13 cellular contexts compared by ENCODE assay signal in genomic region chr19:19329199-19329598, GRCh38. TPM values are rescaled to one million over a fixed set of nuclear protein-coding genes. Genes with fewer than 3 reads are reported as not detected.
DNase-seq lines count a peak whose midpoint lies in the region; ATAC-seq lines count a peak whose summit lies in the region.
"Had no signal": no experiment of that assay in that cellular context is flagged by ENCODE, and none has a peak within 500 bp of the region (broad histone marks: within the 10 kb centered on the region; RNA-seq: fewer than 3 reads in every experiment).

No MANE protein-coding gene starts in this region.

- H3K27me3 ChIP-seq in naive thymus-derived CD4-positive, alpha-beta T cell (ENCODE audit: control insufficient read depth in 2 of 2, insufficient read depth in 2 of 2, low read length in 2 of 2), result no peaks in the 10 kb centered on the region

- CTCF ChIA-PET in naive thymus-derived CD4-positive, alpha-beta T cell (lab: Charles Lee), result no interaction called here

- H3K9me3 ChIP-seq in naive thymus-derived CD4-positive, alpha-beta T cell (ENCODE audit: control insufficient read depth in 2 of 3, low read length in 3 of 3), result no peaks in the 10 kb centered on the region

- H3K4me3 Mint-ChIP-seq in naive thymus-derived CD4-positive, alpha-beta T cell, result peak overlapping the region in 7 of 10 donors; percentile 6 to 67 (median 36)

- intact Hi-C loops in naive thymus-derived CD4-positive, alpha-beta T cell (cut with micrococcal nuclease), result no loop called here

- DNase-seq in ELR (ENCODE audit: low read depth) (peak; percentile 32), KG1 (lab: John Stamatoyannopoulos, UW) (peak; percentile 18), NCI-H748 treated with DMSO at 0.1 percent for 48 hours (lab: John Stamatoyannopoulos, UW) (no peak), NCI-H2196 treated with DMSO at 0.1 percent for 48 hours (lab: John Stamatoyannopoulos, UW; ENCODE audit: unreplicated experiment) (no peak)
- no peak for DNase-seq in activated naive CD4-positive, alpha-beta T cell treated with anti-CD3 and anti-CD28 coated beads, Interleukin-2, amount 50 U/mL, for 72 hours (ENCODE audit: low spot score in 2 of 2)
- DNase-seq in naive thymus-derived CD4-positive, alpha-beta T cell, result no peak
- DNase-seq: activated gamma-delta T cell treated with Interleukin-2 at 50 U/mL for 16 hours, GOT3, NCI-H524, right cardiac atrium had no signal

- H3K27ac Mint-ChIP-seq in activated naive CD4-positive, alpha-beta T cell treated with anti-CD3 and anti-CD28 coated beads, Interleukin-2, amount 50 U/mL, for 72 hours, result peak overlapping the region; percentile 76 to 93
- H3K27ac Mint-ChIP-seq in naive thymus-derived CD4-positive, alpha-beta T cell, result peak overlapping the region; percentile 6 to 88 (median 63)

- POLR2A ChIA-PET in naive thymus-derived CD4-positive, alpha-beta T cell (lab: Charles Lee), result interaction anchor here (1.2 kb wide), 1 partner anchor 9 kb away, joined by 6 read pairs; the partner anchor contains the start of genes MAU2 and SUGP1

- no peaks in the 10 kb centered on the region for H3K27me3 Mint-ChIP-seq in naive thymus-derived CD4-positive, alpha-beta T cell

- no peak overlapping the region for H3K4me3 ChIP-seq in naive thymus-derived CD4-positive, alpha-beta T cell (ENCODE audit: low read length)

- peaks cover 0 to 15% of the 10 kb centered on the region in 2 donors for H3K36me3 Mint-ChIP-seq in activated naive CD4-positive, alpha-beta T cell treated with anti-CD3 and anti-CD28 coated beads, Interleukin-2, amount 50 U/mL, for 72 hours
- H3K36me3 Mint-ChIP-seq in naive thymus-derived CD4-positive, alpha-beta T cell, result peaks cover 6 to 30% (median 24%) of the 10 kb centered on the region in 5 donors

- peaks cover 26 to 43% (median 36%) of the 10 kb centered on the region in 7 donors for H3K4me1 Mint-ChIP-seq in naive thymus-derived CD4-positive, alpha-beta T cell

- peaks cover 0 to 87% (median 6%) of the 10 kb centered on the region in 3 experiments for H3K36me3 ChIP-seq in naive thymus-derived CD4-positive, alpha-beta T cell (ENCODE audit: control insufficient read depth in 2 of 3, insufficient read depth in 3 of 3, low read length in 3 of 3)

- peak; percentile 56 to 67 for ATAC-seq in activated naive CD4-positive, alpha-beta T cell treated with anti-CD3 and anti-CD28 coated beads, Interleukin-2, amount 50 U/mL, for 72 hours
- ATAC-seq in naive thymus-derived CD4-positive, alpha-beta T cell, result peak; percentile 68
- no peak for ATAC-seq in GM18517 (IDR thresholded peaks at IDR 0.05; ENCODE audit: unreplicated experiment)
- ATAC-seq: Right ventricle myocardium inferior had no signal

- H3K9me3 Mint-ChIP-seq in activated naive CD4-positive, alpha-beta T cell treated with anti-CD3 and anti-CD28 coated beads, Interleukin-2, amount 50 U/mL, for 72 hours, result no peaks in the 10 kb centered on the region
- no peaks in the 10 kb centered on the region for H3K9me3 Mint-ChIP-seq in naive thymus-derived CD4-positive, alpha-beta T cell

- H3K4me1 ChIP-seq in naive thymus-derived CD4-positive, alpha-beta T cell (ENCODE audit: control insufficient read depth in 2 of 2, insufficient read depth in 2 of 2, low read length in 2 of 2), result peaks cover 0 to 4% of the 10 kb centered on the region in 2 donors

- peak overlapping the region; percentile 6 for H3K27ac ChIP-seq in naive thymus-derived CD4-positive, alpha-beta T cell (ENCODE audit: low read depth, low read length)

RNA-seq across cellular contexts. Expression of gene MAU2, which starts 8.6 kb away (rescaled TPM):
- total RNA-seq in activated naive CD4-positive, alpha-beta T cell treated with anti-CD3 and anti-CD28 coated beads, Interleukin-2, amount 50 U/mL, for 72 hours, result 10 to 100 TPM; 36.0 to 62.2 TPM
- total RNA-seq in naive thymus-derived CD4-positive, alpha-beta T cell, result 100 to 1,000 TPM in 4 of 5 experiments, 10 to 100 TPM in 1; 93.7 to 170 (median 136) TPM
- 10 to 100 TPM; 16.5 to 29.3 TPM for polyA plus RNA-seq in naive thymus-derived CD4-positive, alpha-beta T cell

RNA-seq across cellular contexts. Expression of gene SUGP1, which starts 8.9 kb away (rescaled TPM):
- total RNA-seq in activated naive CD4-positive, alpha-beta T cell treated with anti-CD3 and anti-CD28 coated beads, Interleukin-2, amount 50 U/mL, for 72 hours, result 10 to 100 TPM; 55.1 to 55.4 TPM
- 10 to 100 TPM; 59.7 to 96.6 (median 77.5) TPM for total RNA-seq in naive thymus-derived CD4-positive, alpha-beta T cell
- 10 to 100 TPM; 36.0 to 40.8 TPM for polyA plus RNA-seq in naive thymus-derived CD4-positive, alpha-beta T cell

RNA-seq across cellular contexts. Expression of gene TM6SF2, which starts 56.1 kb away (rescaled TPM):
- total RNA-seq in activated naive CD4-positive, alpha-beta T cell treated with anti-CD3 and anti-CD28 coated beads, Interleukin-2, amount 50 U/mL, for 72 hours, result not detected
- under 1 TPM in 1 of 5 experiments, not detected in 4; 0.81 TPM for total RNA-seq in naive thymus-derived CD4-positive, alpha-beta T cell
- not detected for polyA plus RNA-seq in naive thymus-derived CD4-positive, alpha-beta T cell
- total RNA-seq: cerebellum had no signal

Comparison
In these comparisons a context has a peak if more than half of its experiments do, and no peak if none do; other contexts are left out.
1. DNase-seq: peak in ELR (single experiment) and KG1 (single experiment); none in activated naive CD4-positive, alpha-beta T cell treated with anti-CD3 and anti-CD28 coated beads, Interleukin-2, amount 50 U/mL, for 72 hours (0 of 2), naive thymus-derived CD4-positive, alpha-beta T cell (0 of 9), NCI-H748 treated with DMSO at 0.1 percent for 48 hours (single experiment) and NCI-H2196 treated with DMSO at 0.1 percent for 48 hours (single experiment).